In the genomic region with DNA sequence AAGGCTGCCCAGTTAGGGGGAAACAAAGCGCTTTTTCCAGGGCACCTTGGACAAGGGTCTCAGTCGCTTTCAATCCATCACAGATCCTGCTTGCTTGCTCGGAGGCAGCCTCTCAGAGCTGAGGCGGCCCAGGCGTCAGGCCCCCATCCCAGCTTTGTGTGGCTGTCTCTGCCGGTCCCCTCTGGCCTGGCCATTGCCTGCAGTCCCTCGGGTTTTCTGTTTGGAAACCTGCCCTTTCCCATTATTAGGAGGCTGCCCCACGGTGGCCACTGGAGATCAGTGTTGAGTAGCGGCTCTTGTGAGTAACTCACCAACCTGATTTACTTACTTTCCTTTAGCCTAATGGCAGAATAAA, we compare ENCODE assay signal across 24 cellular contexts.
"Had no signal": no experiment of that assay in that cellular context is flagged by ENCODE, and none has a peak within 500 bp of the region (broad histone marks: within the 10 kb centered on the region; RNA-seq: fewer than 3 reads in every experiment).

No MANE protein-coding gene starts in this region.

- H3K27ac Mint-ChIP-seq: activated CD4-positive, alpha-beta memory T cell treated with anti-CD3 and anti-CD28 coated beads, Interleukin-2, amount 10 ng/mL, durations not matched to agents 7 days and 5 days; activated naive CD4-positive, alpha-beta T cell treated with anti-CD3 and anti-CD28 coated beads, Interleukin-2, amount 50 U/mL, for 24 hours; dendritic cell treated with granulocyte-macrophage colony-stimulating factor and Interleukin-4, amounts not matched to agents 40 ng/mL and 50 ng/mL, for 4 days; stimulated activated effector memory CD8-positive, alpha-beta T cell treated with anti-CD3 and anti-CD28 coated beads, Interleukin-12 subunit alpha, Interleukin-12 subunit beta, amount 100 ng/mL, for 72 hours had no signal

- H3K36me3 Mint-ChIP-seq: activated naive CD4-positive, alpha-beta T cell treated with anti-CD3 and anti-CD28 coated beads, Interleukin-2, amount 50 U/mL, for 24 hours; stimulated activated effector memory CD8-positive, alpha-beta T cell treated with anti-CD3 and anti-CD28 coated beads, Interleukin-12 subunit alpha, Interleukin-12 subunit beta, amount 100 ng/mL, for 72 hours had no signal

- H3K27me3 Mint-ChIP-seq: activated CD4-positive, alpha-beta memory T cell treated with anti-CD3 and anti-CD28 coated beads, Interleukin-2, amount 10 ng/mL, durations not matched to agents 7 days and 5 days; activated naive CD4-positive, alpha-beta T cell treated with anti-CD3 and anti-CD28 coated beads, Interleukin-2, amount 50 U/mL, for 24 hours; dendritic cell treated with granulocyte-macrophage colony-stimulating factor and Interleukin-4, amounts not matched to agents 40 ng/mL and 50 ng/mL, for 4 days had no signal

- H3K4me3 ChIP-seq: breast epithelium, esophagus squamous epithelium, lung, pancreas, smooth muscle cell, testis, upper lobe of left lung had no signal

- H3K27ac ChIP-seq: breast epithelium, esophagus squamous epithelium, pancreas, testis, upper lobe of left lung had no signal

- H3K9me3 Mint-ChIP-seq: dendritic cell treated with granulocyte-macrophage colony-stimulating factor and Interleukin-4, amounts not matched to agents 40 ng/mL and 50 ng/mL, for 4 days; neural crest cell had no signal

- H3K4me1 Mint-ChIP-seq: activated CD4-positive, alpha-beta memory T cell treated with anti-CD3 and anti-CD28 coated beads, Interleukin-2, amount 10 ng/mL, durations not matched to agents 7 days and 5 days; activated naive CD4-positive, alpha-beta T cell treated with anti-CD3 and anti-CD28 coated beads, Interleukin-2, amount 50 U/mL, for 24 hours; neural crest cell; stimulated activated effector memory CD8-positive, alpha-beta T cell treated with anti-CD3 and anti-CD28 coated beads, Interleukin-12 subunit alpha, Interleukin-12 subunit beta, amount 100 ng/mL, for 72 hours had no signal

- H3K4me1 ChIP-seq: breast epithelium, esophagus squamous epithelium, testis, upper lobe of left lung had no signal

- H3K27me3 ChIP-seq: esophagus squamous epithelium, pancreas, testis, upper lobe of left lung had no signal

- ATAC-seq: activated T-cell treated with anti-CD3 and anti-CD28 coated beads, Interleukin-2, amount 50 U/mL, for 4 hours; left cardiac atrium; pancreas; sciatic nerve; stimulated activated effector memory CD8-positive, alpha-beta T cell treated with anti-CD3 and anti-CD28 coated beads, Interleukin-12 subunit alpha, Interleukin-12 subunit beta, amount 100 ng/mL, for 72 hours had no signal

- DNase-seq: activated CD4-positive, alpha-beta memory T cell treated with anti-CD3 and anti-CD28 coated beads, Interleukin-2, amount 10 ng/mL, durations not matched to agents 7 days and 5 days; activated CD4-positive, alpha-beta T cell treated with anti-CD3 and anti-CD28 coated beads for 48 hours; activated CD4-positive, CD25-positive, alpha-beta regulatory T cell; activated CD8-positive, alpha-beta memory T cell treated with anti-CD3 and anti-CD28 coated beads, Interleukin-2, amount 50 U/mL, for 4 hours; activated gamma-delta T cell; activated T-cell treated with anti-CD3 and anti-CD28 coated beads, Interleukin-2, amount 50 U/mL, for 4 hours; cerebellar nuclear complex; effector CD8-positive, alpha-beta T cell; esophagus squamous epithelium; left cardiac atrium; pancreas; SK-N-SH; stimulated activated CD4-positive, alpha-beta T cell treated with anti-CD3 and anti-CD28 coated beads, Interleukin-4, amount 100 ng/mL, for 24 hours; T-helper 9 cell; testis had no signal

- H3K9ac ChIP-seq: SK-N-SH had no signal

- H3K4me3 Mint-ChIP-seq: activated CD4-positive, alpha-beta memory T cell treated with anti-CD3 and anti-CD28 coated beads, Interleukin-2, amount 10 ng/mL, durations not matched to agents 7 days and 5 days; activated naive CD4-positive, alpha-beta T cell treated with anti-CD3 and anti-CD28 coated beads, Interleukin-2, amount 50 U/mL, for 24 hours; activated T-cell treated with anti-CD3 and anti-CD28 coated beads, Interleukin-2, amount 50 U/mL, for 4 hours; dendritic cell treated with granulocyte-macrophage colony-stimulating factor and Interleukin-4, amounts not matched to agents 40 ng/mL and 50 ng/mL, for 4 days; neural crest cell; stimulated activated effector memory CD8-positive, alpha-beta T cell treated with anti-CD3 and anti-CD28 coated beads, Interleukin-12 subunit alpha, Interleukin-12 subunit beta, amount 100 ng/mL, for 72 hours had no signal

- H3K36me3 ChIP-seq: breast epithelium, esophagus squamous epithelium, pancreas, upper lobe of left lung had no signal

- H3K9me3 ChIP-seq: pancreas, testis, upper lobe of left lung had no signal
